Comparison of ENCODE assay signal across 18 cellular contexts in genomic region chr11:129856036-129856435, GRCh38. TPM values are rescaled to one million over a fixed set of nuclear protein-coding genes. Genes with fewer than 3 reads are reported as not detected.
DNase-seq lines count a peak whose midpoint lies in the region; ATAC-seq, FAIRE-seq and TF ChIP-seq lines count a peak whose summit lies in the region.
"Had no signal": no experiment of that assay in that cellular context is flagged by ENCODE, and none has a peak within 500 bp of the region (broad histone marks: within the 10 kb centered on the region; RNA-seq: fewer than 3 reads in every experiment).

No MANE protein-coding gene starts in this region.

- ATAC-seq in CD4-positive, alpha-beta T cell (ENCODE audit: poor library complexity): no peak
- no peak for ATAC-seq in RWPE2 (ENCODE audit: low read depth)

- no peaks in the 10 kb centered on the region for H3K36me3 Mint-ChIP-seq in activated naive CD8-positive, alpha-beta T cell
- peaks cover 20% of the 10 kb centered on the region for H3K36me3 Mint-ChIP-seq in activated naive CD8-positive, alpha-beta T cell treated with anti-CD3 and anti-CD28 coated beads for 36 hours
- peaks cover 36% of the 10 kb centered on the region for H3K36me3 Mint-ChIP-seq in CD4-positive, alpha-beta T cell (ENCODE audit: low read depth)
- H3K36me3 Mint-ChIP-seq in type B pancreatic cell: peaks cover 12% of the 10 kb centered on the region

- intact Hi-C loops in CD4-positive, alpha-beta T cell (cut with DNase I, micrococcal nuclease): loop anchor here in 1 of 2 experiments (5.0 kb wide), 2 partner anchors 36 to 64 kb away; no protein-coding TSS in a partner anchor

- H3K9me3 Mint-ChIP-seq in activated naive CD8-positive, alpha-beta T cell (ENCODE audit: low read depth): no peaks in the 10 kb centered on the region
- H3K9me3 Mint-ChIP-seq in activated naive CD8-positive, alpha-beta T cell treated with anti-CD3 and anti-CD28 coated beads for 36 hours: no peaks in the 10 kb centered on the region
- H3K9me3 Mint-ChIP-seq in CD4-positive, alpha-beta T cell: peaks cover 2% of the 10 kb centered on the region
- H3K9me3 Mint-ChIP-seq in type B pancreatic cell: peaks cover 8% of the 10 kb centered on the region

- POLR2A ChIA-PET in CD4-positive, alpha-beta T cell (lab: Charles Lee): interaction anchor here (0.6 kb wide), 1 partner anchor 66 kb away, joined by 3 read pairs; no protein-coding TSS in a partner anchor

- peaks cover 60% of the 10 kb centered on the region for H3K4me1 Mint-ChIP-seq in activated naive CD8-positive, alpha-beta T cell (ENCODE audit: low read depth)
- peaks cover 21% of the 10 kb centered on the region for H3K4me1 Mint-ChIP-seq in activated naive CD8-positive, alpha-beta T cell treated with anti-CD3 and anti-CD28 coated beads for 36 hours
- peaks cover 76% of the 10 kb centered on the region for H3K4me1 Mint-ChIP-seq in CD4-positive, alpha-beta T cell (ENCODE audit: low read depth)
- H3K4me1 Mint-ChIP-seq in type B pancreatic cell (ENCODE audit: unreplicated experiment): peaks cover 18% of the 10 kb centered on the region
- H3K4me1 Mint-ChIP-seq: B cell had no signal

- no peaks in the 10 kb centered on the region for H3K9me3 ChIP-seq in CD4-positive, alpha-beta T cell (ENCODE audit: control insufficient read depth, low read length)
- no peaks in the 10 kb centered on the region for H3K9me3 ChIP-seq in RWPE2 (ENCODE audit: severe bottlenecking)
- H3K9me3 ChIP-seq: HAP-1 had no signal

- no peak for FAIRE-seq in frontal cortex (lab: Jason Lieb, UNC)
- FAIRE-seq: A204.1, D721Med, GM12892 had no signal

- H3K36me3 ChIP-seq in RWPE2 (ENCODE audit: low read depth): peaks cover 16% of the 10 kb centered on the region

- no peak for TF ChIP-seq CTCF in CD4-positive, alpha-beta T cell (IDR thresholded peaks at IDR 0.05)
- TF ChIP-seq CTCF in RWPE2 (IDR thresholded peaks at IDR 0.05; ENCODE audit: poor library complexity, severe bottlenecking) (no peak), type B pancreatic cell (conservative IDR thresholded peaks at IDR 0.05) (no peak)

- H3K27ac Mint-ChIP-seq in activated naive CD8-positive, alpha-beta T cell: peak overlapping the region; percentile 16
- no peak overlapping the region for H3K27ac Mint-ChIP-seq in activated naive CD8-positive, alpha-beta T cell treated with anti-CD3 and anti-CD28 coated beads for 36 hours
- H3K27ac Mint-ChIP-seq in CD4-positive, alpha-beta T cell: peak overlapping the region; percentile 97
- peak overlapping the region; percentile 97 for H3K27ac Mint-ChIP-seq in type B pancreatic cell
- H3K27ac Mint-ChIP-seq: B cell had no signal

- DNase-seq in activated naive CD8-positive, alpha-beta T cell treated with anti-CD3 and anti-CD28 coated beads for 36 hours: no peak
- no peak for DNase-seq in CD4-positive, alpha-beta T cell
- DNase-seq in RWPE2 (ENCODE audit: low spot score): no peak
- no peak for DNase-seq in type B pancreatic cell (ENCODE audit: extremely low spot score, unreplicated experiment)
- DNase-seq in COLO829 (ENCODE audit: low spot score): no peak
- no peak for DNase-seq in frontal cortex (ENCODE audit: low spot score in 2 of 2)
- DNase-seq: C1 segment of cervical spinal cord, DMS153, DND-41, GDM1, GOT3 had no signal

- CTCF ChIA-PET in CD4-positive, alpha-beta T cell (lab: Charles Lee): no interaction called here

- H3K4me1 ChIP-seq in RWPE2 (ENCODE audit: insufficient read depth, poor library complexity, severe bottlenecking): peaks cover 45% of the 10 kb centered on the region

- no peak overlapping the region for H3K4me3 Mint-ChIP-seq in activated naive CD8-positive, alpha-beta T cell
- no peak overlapping the region for H3K4me3 Mint-ChIP-seq in activated naive CD8-positive, alpha-beta T cell treated with anti-CD3 and anti-CD28 coated beads for 36 hours
- no peak overlapping the region for H3K4me3 Mint-ChIP-seq in CD4-positive, alpha-beta T cell
- H3K4me3 Mint-ChIP-seq in type B pancreatic cell: no peak overlapping the region
- H3K4me3 Mint-ChIP-seq: B cell had no signal

- no peaks in the 10 kb centered on the region for H3K27me3 ChIP-seq in CD4-positive, alpha-beta T cell (ENCODE audit: control insufficient read depth, insufficient read depth, low read length)
- H3K27me3 ChIP-seq in RWPE2 (ENCODE audit: insufficient read depth, poor library complexity, severe bottlenecking): no peaks in the 10 kb centered on the region

- H3K27me3 Mint-ChIP-seq in activated naive CD8-positive, alpha-beta T cell: no peaks in the 10 kb centered on the region
- no peaks in the 10 kb centered on the region for H3K27me3 Mint-ChIP-seq in activated naive CD8-positive, alpha-beta T cell treated with anti-CD3 and anti-CD28 coated beads for 36 hours
- H3K27me3 Mint-ChIP-seq in CD4-positive, alpha-beta T cell: no peaks in the 10 kb centered on the region
- no peaks in the 10 kb centered on the region for H3K27me3 Mint-ChIP-seq in type B pancreatic cell

- no peak overlapping the region for H3K4me3 ChIP-seq in RWPE2 (ENCODE audit: severe bottlenecking)
- H3K4me3 ChIP-seq: HAP-1 had no signal

- no peak overlapping the region for H3K27ac ChIP-seq in CD4-positive, alpha-beta T cell (ENCODE audit: low read depth, low read length)
- peak overlapping the region; percentile 91 for H3K27ac ChIP-seq in RWPE2 (ENCODE audit: poor library complexity, severe bottlenecking)

RNA-seq across cellular contexts. Expression of gene NFRKB, which starts 39.3 kb away (rescaled TPM):
- 10 to 100 TPM; 33.1 to 33.2 TPM for total RNA-seq in activated naive CD8-positive, alpha-beta T cell treated with anti-CD3 and anti-CD28 coated beads for 36 hours
- total RNA-seq in CD4-positive, alpha-beta T cell: 10 to 100 TPM; 61.7 to 64.5 TPM
- total RNA-seq in type B pancreatic cell (ENCODE audit: low replicate concordance): 37.9 and 49.0 TPM in 2 replicates
- 17.5 TPM for total RNA-seq in frontal cortex

RNA-seq across cellular contexts. Expression of gene TMEM45B, which starts 40.4 kb away (rescaled TPM):
- total RNA-seq in activated naive CD8-positive, alpha-beta T cell treated with anti-CD3 and anti-CD28 coated beads for 36 hours: under 1 TPM; 0.58 to 0.64 TPM
- total RNA-seq in CD4-positive, alpha-beta T cell: 1 to 10 TPM; 1.7 to 1.9 TPM
- total RNA-seq in type B pancreatic cell (ENCODE audit: low replicate concordance) (28.2 and 34.0 TPM in 2 replicates), frontal cortex (0.41 TPM)
- total RNA-seq: B cell, HT1080 had no signal
